Comparison of ENCODE assay signal across 14 cellular contexts in the genomic region with DNA sequence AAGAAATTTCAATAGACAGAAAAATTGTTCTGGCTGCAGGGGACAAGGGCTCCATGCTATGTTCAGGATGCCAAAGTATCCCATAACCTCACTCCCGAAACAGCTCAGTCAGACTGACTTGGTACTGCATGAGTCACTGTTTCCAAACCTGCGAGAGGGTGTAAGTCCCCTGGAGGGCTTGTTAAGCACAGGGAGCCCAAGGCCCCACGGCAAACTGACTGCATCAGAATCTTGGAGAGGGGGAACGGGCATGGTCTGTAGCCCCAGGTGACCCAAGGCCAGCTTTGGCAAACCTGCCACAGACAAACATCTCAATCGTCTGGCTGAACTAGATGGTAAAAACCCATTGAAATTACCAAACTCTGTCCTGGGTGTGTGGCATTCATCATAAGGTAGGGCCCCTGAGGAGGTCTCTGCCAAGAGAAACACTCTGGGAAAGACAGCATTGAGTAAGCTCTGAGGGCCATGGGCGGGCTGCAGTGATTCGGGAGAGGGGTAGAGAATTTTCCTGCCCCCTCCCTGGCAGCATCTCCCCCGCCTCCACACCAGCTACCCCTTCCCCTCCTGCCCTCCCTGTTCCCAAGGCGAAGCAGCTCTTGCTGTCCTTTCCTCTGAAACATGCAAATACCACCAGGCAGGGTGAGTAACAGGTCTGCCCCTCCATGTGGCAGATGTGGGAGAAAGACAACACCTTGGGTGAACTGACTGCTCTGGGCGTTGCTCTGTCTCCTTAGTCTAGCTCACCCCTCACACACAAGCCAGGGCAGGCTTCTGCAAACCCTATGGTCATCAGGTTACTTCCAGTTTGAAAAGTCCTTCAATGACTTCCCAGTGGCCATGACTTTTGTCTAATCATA.
A peak's percentile ranks its signal among the peaks of the same experiment; 100 is the strongest.
DNase-seq lines count a peak whose midpoint lies in the region; ATAC-seq and TF ChIP-seq lines count a peak whose summit lies in the region.
"Had no signal": no experiment of that assay in that cellular context is flagged by ENCODE, and none has a peak within 500 bp of the region (broad histone marks: within the 10 kb centered on the region; RNA-seq: fewer than 3 reads in every experiment).

No MANE protein-coding gene starts in this region.

- no peak overlapping the region for H3K9ac ChIP-seq in skeletal muscle tissue (ENCODE audit: low read depth in 1 of 3, low read length in 3 of 3)

- H3K4me1 ChIP-seq in skeletal muscle tissue (ENCODE audit: control insufficient read depth in 3 of 3, insufficient read depth in 3 of 3, low read length in 3 of 3), result peaks cover 0 to 11% (median 9%) of the 10 kb centered on the region in 3 donors

- in situ Hi-C loops in GM13976 (cut with MboI; ENCODE audit: low sequenced_read_pairs, unreplicated experiment), result no loop called here

- no peak overlapping the region for H3K4me3 Mint-ChIP-seq in activated CD4-positive, alpha-beta T cell treated with anti-CD3 and anti-CD28 coated beads, Interleukin-2, amount 10 ng/mL, durations not matched to agents 7 days and 5 days
- H3K4me3 Mint-ChIP-seq: activated CD4-positive, alpha-beta memory T cell treated with anti-CD3 and anti-CD28 coated beads for 36 hours; activated naive CD4-positive, alpha-beta T cell treated with anti-CD3 and anti-CD28 coated beads, Interleukin-2, amount 50 U/mL, for 24 hours had no signal

- H3K36me3 Mint-ChIP-seq in activated CD4-positive, alpha-beta T cell treated with anti-CD3 and anti-CD28 coated beads, Interleukin-2, amount 10 ng/mL, durations not matched to agents 7 days and 5 days (ENCODE audit: low read depth), result no peaks in the 10 kb centered on the region
- H3K36me3 Mint-ChIP-seq: activated CD4-positive, alpha-beta memory T cell treated with anti-CD3 and anti-CD28 coated beads for 36 hours; activated naive CD4-positive, alpha-beta T cell treated with anti-CD3 and anti-CD28 coated beads, Interleukin-2, amount 50 U/mL, for 24 hours had no signal

- H3K27me3 ChIP-seq in skeletal muscle tissue (ENCODE audit: control insufficient read depth in 3 of 3, insufficient read depth in 3 of 3, low read length in 3 of 3), result peaks cover 0 to 3% (median 0%) of the 10 kb centered on the region in 3 donors

- H3K4me1 Mint-ChIP-seq in activated CD4-positive, alpha-beta T cell treated with anti-CD3 and anti-CD28 coated beads, Interleukin-2, amount 10 ng/mL, durations not matched to agents 7 days and 5 days, result no peaks in the 10 kb centered on the region
- H3K4me1 Mint-ChIP-seq: activated naive CD4-positive, alpha-beta T cell treated with anti-CD3 and anti-CD28 coated beads, Interleukin-2, amount 50 U/mL, for 24 hours had no signal

- no peaks in the 10 kb centered on the region for H3K9me3 Mint-ChIP-seq in activated CD4-positive, alpha-beta T cell treated with anti-CD3 and anti-CD28 coated beads, Interleukin-2, amount 10 ng/mL, durations not matched to agents 7 days and 5 days
- H3K9me3 Mint-ChIP-seq: activated CD4-positive, alpha-beta memory T cell treated with anti-CD3 and anti-CD28 coated beads for 36 hours; activated naive CD4-positive, alpha-beta T cell treated with anti-CD3 and anti-CD28 coated beads, Interleukin-2, amount 50 U/mL, for 24 hours had no signal

- H3K4me3 ChIP-seq in fibroblast of mammary gland (ENCODE audit: control insufficient read depth, low read depth, low read length) (no peak overlapping the region), skeletal muscle tissue (ENCODE audit: low read length in 3 of 3) (no peak overlapping the region)

- TF ChIP-seq CTCF in RWPE1 (conservative IDR thresholded peaks at IDR 0.05; ENCODE audit: low read depth) (no peak), fibroblast of mammary gland (conservative IDR thresholded peaks at IDR 0.05; ENCODE audit: control insufficient read depth, insufficient read depth, low read depth, low read length) (no peak), GM13976 (IDR thresholded peaks at IDR 0.05; ENCODE audit: borderline replicate concordance, control extremely low read depth, extremely low read depth, insufficient read depth, missing control alignments) (no peak)

- peak; percentile 68 for DNase-seq in HCEC 1CT
- peak; percentile 71 for DNase-seq in RWPE1 (ENCODE audit: low spot score)
- peak; percentile 89 for DNase-seq in fibroblast of mammary gland (ENCODE audit: low read depth)
- no peak for DNase-seq in GM13976 (ENCODE audit: low spot score)
- DNase-seq in activated CD4-positive, alpha-beta T cell treated with anti-CD3 and anti-CD28 coated beads, Interleukin-2, amount 10 ng/mL, durations not matched to agents 7 days and 5 days, result no peak
- DNase-seq: activated CD4-positive, alpha-beta memory T cell treated with anti-CD3 and anti-CD28 coated beads for 36 hours; DMS79; NCI-H524 treated with DMSO at 0.1 percent for 48 hours; occipital lobe; stimulated activated CD4-positive, alpha-beta T cell treated with anti-CD3 and anti-CD28 coated beads, Interleukin-4, amount 100 ng/mL, for 1 hour; substantia nigra had no signal

- peaks cover 10% of the 10 kb centered on the region for H3K27me3 Mint-ChIP-seq in activated CD4-positive, alpha-beta T cell treated with anti-CD3 and anti-CD28 coated beads, Interleukin-2, amount 10 ng/mL, durations not matched to agents 7 days and 5 days

- CTCF ChIA-PET in RWPE1 (lab: Yijun Ruan, JAX), result interaction anchor here (0.6 kb wide), 1 partner anchor 112 kb away, joined by 3 read pairs; no protein-coding TSS in a partner anchor
- CTCF ChIA-PET in activated CD4-positive, alpha-beta T cell treated with anti-CD3 and anti-CD28 coated beads, Interleukin-2, amount 10 ng/mL, durations not matched to agents 7 days and 5 days (lab: Charles Lee), result no interaction called here

- no peaks in the 10 kb centered on the region for H3K36me3 ChIP-seq in skeletal muscle tissue (ENCODE audit: control insufficient read depth in 3 of 3, insufficient read depth in 3 of 3, low read length in 3 of 3)

- POLR2A ChIA-PET in RWPE1 (lab: Yijun Ruan, JAX; ENCODE audit: low non-redundant PET), result no interaction called here
- POLR2A ChIA-PET in activated CD4-positive, alpha-beta T cell treated with anti-CD3 and anti-CD28 coated beads, Interleukin-2, amount 10 ng/mL, durations not matched to agents 7 days and 5 days (lab: Charles Lee), result no interaction called here

- H3K27ac ChIP-seq in RWPE1 (peak overlapping the region; percentile 90), skeletal muscle tissue (ENCODE audit: low read depth, low read length) (peak overlapping the region; percentile 25)

- no peak overlapping the region for H3K27ac Mint-ChIP-seq in activated CD4-positive, alpha-beta T cell treated with anti-CD3 and anti-CD28 coated beads, Interleukin-2, amount 10 ng/mL, durations not matched to agents 7 days and 5 days
- H3K27ac Mint-ChIP-seq: activated CD4-positive, alpha-beta memory T cell treated with anti-CD3 and anti-CD28 coated beads for 36 hours; activated naive CD4-positive, alpha-beta T cell treated with anti-CD3 and anti-CD28 coated beads, Interleukin-2, amount 50 U/mL, for 24 hours had no signal

- H3K9me3 ChIP-seq in skeletal muscle tissue (ENCODE audit: control insufficient read depth in 3 of 3, low read length in 3 of 3), result no peaks in the 10 kb centered on the region

- ATAC-seq in GM21825 (IDR thresholded peaks at IDR 0.05; ENCODE audit: unreplicated experiment), result no peak

Comparison
In these comparisons a context has a peak if more than half of its experiments do, and no peak if none do; other contexts are left out.
1. DNase-seq: peak in HCEC 1CT (single experiment), RWPE1 (single experiment) and fibroblast of mammary gland (single experiment); none in GM13976 (single experiment) and activated CD4-positive, alpha-beta T cell treated with anti-CD3 and anti-CD28 coated beads, Interleukin-2, amount 10 ng/mL, durations not matched to agents 7 days and 5 days (single experiment).